Comparison of ENCODE assay signal across 29 cellular contexts in the genomic region with DNA sequence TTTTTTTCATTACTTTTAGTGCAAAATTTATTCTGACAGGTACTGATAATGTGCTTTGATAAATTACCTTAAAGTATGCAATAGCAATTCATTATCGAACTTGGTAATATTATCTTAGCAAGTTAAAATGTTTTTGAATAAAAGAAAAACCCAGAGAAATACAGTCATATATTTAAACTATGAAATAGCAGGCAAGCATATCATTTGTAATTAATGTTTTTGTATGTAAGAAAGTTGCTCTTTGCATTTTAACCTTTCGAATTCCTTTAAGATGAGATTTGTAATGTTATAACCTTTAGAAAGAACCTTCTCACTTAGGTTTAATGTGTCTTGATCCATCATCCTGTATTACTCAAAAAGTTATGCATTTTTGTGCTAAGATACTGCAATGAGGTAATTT.
"Had no signal": no experiment of that assay in that cellular context is flagged by ENCODE, and none has a peak within 500 bp of the region (broad histone marks: within the 10 kb centered on the region; RNA-seq: fewer than 3 reads in every experiment).

No MANE protein-coding gene starts in this region.

- H3K9me3 ChIP-seq: lower lobe of right lung, neutrophil, ovary, right atrium auricular region, right lobe of liver, stomach, testis, thyroid gland, transverse colon, upper lobe of left lung, vagina had no signal

- H3K4me3 ChIP-seq: hepatocyte, lower lobe of right lung, neural progenitor cell, ovary, right atrium auricular region, right lobe of liver, stomach, testis, thyroid gland, transverse colon, upper lobe of left lung, vagina had no signal

- H3K4me1 ChIP-seq: lower lobe of right lung, neural progenitor cell, right lobe of liver, stomach, testis, thyroid gland, transverse colon, upper lobe of left lung, vagina had no signal

- H2AFZ ChIP-seq: hepatocyte, neural progenitor cell had no signal

- H3K9ac ChIP-seq: neural progenitor cell had no signal

- H3K4me2 ChIP-seq: hepatocyte, neural progenitor cell had no signal

- DNase-seq: kidney glomerular epithelial cell; left cardiac atrium; left ventricle myocardium superior; lower lobe of right lung; mammary epithelial cell; mesendoderm; naive B cell; natural killer cell; nephron progenitor cell; occipital lobe; ovary; right lobe of liver; stimulated activated CD4-positive, alpha-beta T cell treated with anti-CD3 and anti-CD28 coated beads, Interleukin-12 subunit alpha, Interleukin-12 subunit beta, amount 100 ng/mL, for 4 hours; stimulated activated CD4-positive, alpha-beta T cell treated with anti-CD3 and anti-CD28 coated beads, Interleukin-15, amount 100 ng/mL, for 24 hours; stimulated activated CD4-positive, alpha-beta T cell treated with anti-CD3 and anti-CD28 coated beads, Interleukin-2, amount 100 ng/mL, for 24 hours; stimulated activated CD4-positive, alpha-beta T cell treated with anti-CD3 and anti-CD28 coated beads, Interleukin-4, amount 100 ng/mL, for 1 hour; stimulated activated naive B cell treated with anti-CD40 and anti-IgM and Interleukin-4, amounts not matched to agents 10 μg/mL and 1 μg/mL and 100 μg/mL, for 72 hours; stimulated activated naive CD8-positive, alpha-beta T cell treated with anti-CD3 and anti-CD28 coated beads, Interleukin-15, Interleukin-2, amounts not matched to agents 100 U/mL and 50 U/mL, for 24 hours; stomach; testis; thyroid gland; transverse colon; upper lobe of left lung had no signal

- H3K27me3 ChIP-seq: hepatocyte, neural progenitor cell, neutrophil, ovary, right atrium auricular region, right lobe of liver, stomach, testis, thyroid gland, transverse colon, upper lobe of left lung, vagina had no signal

- H3K36me3 ChIP-seq: neural progenitor cell, ovary, right atrium auricular region, thyroid gland, transverse colon, upper lobe of left lung, vagina had no signal

- H3K79me2 ChIP-seq: hepatocyte had no signal

- H3K27ac ChIP-seq: hepatocyte, lower lobe of right lung, neural progenitor cell, neutrophil, ovary, right atrium auricular region, right lobe of liver, stomach, testis, thyroid gland, transverse colon, upper lobe of left lung, vagina had no signal

- ATAC-seq: left cardiac atrium; left lobe of liver; left ventricle myocardium superior; lower lobe of right lung; natural killer cell; right lobe of liver; stimulated activated naive B cell treated with anti-CD40 and anti-IgM and Interleukin-4, amounts not matched to agents 10 μg/mL and 1 μg/mL and 100 μg/mL, for 72 hours; stimulated activated naive CD8-positive, alpha-beta T cell treated with anti-CD3 and anti-CD28 coated beads, Interleukin-15, Interleukin-2, amounts not matched to agents 100 U/mL and 50 U/mL, for 24 hours had no signal
